12 cellular contexts compared by ENCODE assay signal in genomic region chr7:7202375-7202720, GRCh38. TPM values are rescaled to one million over a fixed set of nuclear protein-coding genes. Genes with fewer than 3 reads are reported as not detected.
DNase-seq lines count a peak whose midpoint lies in the region; ATAC-seq and TF ChIP-seq lines count a peak whose summit lies in the region.
"Had no signal": no experiment of that assay in that cellular context is flagged by ENCODE, and none has a peak within 500 bp of the region (broad histone marks: within the 10 kb centered on the region; RNA-seq: fewer than 3 reads in every experiment).

No MANE protein-coding gene starts in this region.

- H2AFZ ChIP-seq in hepatocyte = no peak overlapping the region

- peak overlapping the region; percentile 50 for H3K4me2 ChIP-seq in hepatocyte

- H3K9me2 ChIP-seq in hepatocyte (replicated peaks; ENCODE audit: insufficient read depth) = no peaks in the 10 kb centered on the region

- TF ChIP-seq CTCF in hepatocyte (IDR thresholded peaks at IDR 0.05; ENCODE audit: poor library complexity) = no peak

- peaks cover 40% of the 10 kb centered on the region for H3K36me3 Mint-ChIP-seq in activated naive CD4-positive, alpha-beta T cell treated with anti-CD3 and anti-CD28 coated beads, Interleukin-2, amount 10 ng/mL, durations not matched to agents 7 days and 5 days
- H3K36me3 Mint-ChIP-seq in activated naive CD4-positive, alpha-beta T cell treated with anti-CD3 and anti-CD28 coated beads, Interleukin-2, amount 50 U/mL, for 72 hours = peaks cover 14 to 25% of the 10 kb centered on the region in 2 donors

- no peak overlapping the region for H3K9ac ChIP-seq in subcutaneous abdominal adipose tissue (ENCODE audit: low read length in 5 of 5)

- no peak for DNase-seq in activated naive CD4-positive, alpha-beta T cell treated with anti-CD3 and anti-CD28 coated beads, Interleukin-2, amount 10 ng/mL, durations not matched to agents 7 days and 5 days
- no peak for DNase-seq in activated naive CD4-positive, alpha-beta T cell treated with anti-CD3 and anti-CD28 coated beads, Interleukin-2, amount 50 U/mL, for 72 hours (ENCODE audit: low spot score in 2 of 2)
- DNase-seq in SJCRH30 (no peak), hepatocyte (ENCODE audit: low spot score) (no peak), GDM1 (lab: John Stamatoyannopoulos, UW) (no peak), medulla oblongata (ENCODE audit: extremely low spot score) (no peak)
- DNase-seq: foreskin melanocyte, midbrain, NCI-H446, T-helper 9 cell had no signal

- peaks cover 86% of the 10 kb centered on the region for H3K79me2 ChIP-seq in hepatocyte

- H3K9me3 ChIP-seq in SJCRH30 (replicated peaks) (no peaks in the 10 kb centered on the region), hepatocyte (ENCODE audit: low read depth) (no peaks in the 10 kb centered on the region), subcutaneous abdominal adipose tissue (ENCODE audit: control insufficient read depth in 5 of 5, low read length in 5 of 5) (peaks cover 0 to 3% (median 0%) of the 10 kb centered on the region in 5 donors)

- H3K27me3 Mint-ChIP-seq in activated naive CD4-positive, alpha-beta T cell treated with anti-CD3 and anti-CD28 coated beads, Interleukin-2, amount 10 ng/mL, durations not matched to agents 7 days and 5 days = no peaks in the 10 kb centered on the region

- no peak overlapping the region for H3K27ac Mint-ChIP-seq in activated naive CD4-positive, alpha-beta T cell treated with anti-CD3 and anti-CD28 coated beads, Interleukin-2, amount 10 ng/mL, durations not matched to agents 7 days and 5 days
- peak overlapping the region in 1 of 2 donors; percentile 80 for H3K27ac Mint-ChIP-seq in activated naive CD4-positive, alpha-beta T cell treated with anti-CD3 and anti-CD28 coated beads, Interleukin-2, amount 50 U/mL, for 72 hours

- H3K27me3 ChIP-seq in SJCRH30 (no peaks in the 10 kb centered on the region), hepatocyte (no peaks in the 10 kb centered on the region), subcutaneous abdominal adipose tissue (ENCODE audit: control insufficient read depth in 5 of 5, insufficient read depth in 4 of 5, low read length in 5 of 5) (no peaks in the 10 kb centered on the region)

- peak overlapping the region; percentile 27 for H3K4me3 Mint-ChIP-seq in activated naive CD4-positive, alpha-beta T cell treated with anti-CD3 and anti-CD28 coated beads, Interleukin-2, amount 10 ng/mL, durations not matched to agents 7 days and 5 days

- H3K27ac ChIP-seq in SJCRH30 (no peak overlapping the region), hepatocyte (no peak overlapping the region), subcutaneous abdominal adipose tissue (ENCODE audit: low read depth, low read length) (peak overlapping the region; percentile 0)

- no peak for ATAC-seq in activated naive CD4-positive, alpha-beta T cell treated with anti-CD3 and anti-CD28 coated beads, Interleukin-2, amount 50 U/mL, for 72 hours
- no peak for ATAC-seq in HG03039 (IDR thresholded peaks at IDR 0.05; ENCODE audit: unreplicated experiment)

- H3K4me3 ChIP-seq in SJCRH30 (peak overlapping the region; percentile 15), hepatocyte (no peak overlapping the region), subcutaneous abdominal adipose tissue (ENCODE audit: low read depth in 1 of 5, low read length in 5 of 5) (peak overlapping the region in 2 of 5 donors; percentile 2 to 8)

- H4K20me1 ChIP-seq in hepatocyte (ENCODE audit: insufficient read depth, poor library complexity, severe bottlenecking) = no peaks in the 10 kb centered on the region

- H3K4me1 Mint-ChIP-seq in activated naive CD4-positive, alpha-beta T cell treated with anti-CD3 and anti-CD28 coated beads, Interleukin-2, amount 10 ng/mL, durations not matched to agents 7 days and 5 days = peaks cover 77% of the 10 kb centered on the region

- peaks cover 10% of the 10 kb centered on the region for H3K4me1 ChIP-seq in SJCRH30
- H3K4me1 ChIP-seq in hepatocyte (ENCODE audit: insufficient read depth) = no peaks in the 10 kb centered on the region
- H3K4me1 ChIP-seq in subcutaneous abdominal adipose tissue (ENCODE audit: control insufficient read depth in 5 of 5, insufficient read depth in 5 of 5, low read length in 5 of 5) = peaks cover 3 to 15% (median 13%) of the 10 kb centered on the region in 5 donors

- 84% methylated on average over 1 of the region's 1 CpG for WGBS in hepatocyte (ENCODE audit: low lambda C conversion rate, missing lambda C conversion rate)

- peaks cover 23% of the 10 kb centered on the region for H3K9me3 Mint-ChIP-seq in activated naive CD4-positive, alpha-beta T cell treated with anti-CD3 and anti-CD28 coated beads, Interleukin-2, amount 10 ng/mL, durations not matched to agents 7 days and 5 days
- H3K9me3 Mint-ChIP-seq in activated naive CD4-positive, alpha-beta T cell treated with anti-CD3 and anti-CD28 coated beads, Interleukin-2, amount 50 U/mL, for 72 hours = peaks cover 3 to 10% of the 10 kb centered on the region in 2 donors

- CTCF ChIA-PET in activated naive CD4-positive, alpha-beta T cell treated with anti-CD3 and anti-CD28 coated beads, Interleukin-2, amount 10 ng/mL, durations not matched to agents 7 days and 5 days (lab: Charles Lee) = no interaction called here

- H3K36me3 ChIP-seq in SJCRH30 (no peaks in the 10 kb centered on the region), hepatocyte (replicated peaks; ENCODE audit: insufficient read depth, low read depth) (no peaks in the 10 kb centered on the region), subcutaneous abdominal adipose tissue (ENCODE audit: control insufficient read depth in 5 of 5, insufficient read depth in 5 of 5, low read length in 5 of 5) (no peaks in the 10 kb centered on the region)

RNA-seq across cellular contexts. Expression of gene C1GALT1, which starts 20.0 kb away (rescaled TPM):
- total RNA-seq in activated naive CD4-positive, alpha-beta T cell treated with anti-CD3 and anti-CD28 coated beads, Interleukin-2, amount 50 U/mL, for 72 hours = 10 to 100 TPM; 31.8 to 35.5 TPM
- total RNA-seq in SJCRH30 (2014; rRNA removed; shearing (Covaris generic)) = 42.7 and 46.1 TPM in 2 replicates
- total RNA-seq in hepatocyte = 65.4 and 71.8 TPM in 2 replicates
- polyA plus RNA-seq in hepatocyte = 37.1 and 38.7 TPM in 2 replicates
